Comparison of ENCODE assay signal across 12 cellular contexts in genomic region chr2:151691621-151692020, GRCh38.
"Had no signal": no experiment of that assay in that cellular context is flagged by ENCODE, and none has a peak within 500 bp of the region (broad histone marks: within the 10 kb centered on the region; RNA-seq: fewer than 3 reads in every experiment).

No MANE protein-coding gene starts in this region.

- H3K9me3 ChIP-seq: breast epithelium, heart left ventricle had no signal

- DNase-seq: activated CD4-positive, alpha-beta T cell treated with anti-CD3 and anti-CD28 coated beads, Interleukin-2, amount 50 U/mL, for 1 hour; activated CD8-positive, alpha-beta memory T cell treated with anti-CD3 and anti-CD28 coated beads for 24 hours; activated naive CD8-positive, alpha-beta T cell treated with anti-CD3 and anti-CD28 coated beads, Interleukin-2, amount 10 ng/mL, durations not matched to agents 7 days and 5 days; aorta; heart left ventricle; immature natural killer cell; stimulated activated CD4-positive, alpha-beta T cell treated with anti-CD3 and anti-CD28 coated beads, Interleukin-1b, Interleukin-23, amount 100 ng/mL, for 48 hours; stimulated activated naive CD8-positive, alpha-beta T cell treated with anti-CD3 and anti-CD28 coated beads, Interleukin-15, amount 100 ng/mL, for 72 hours; SW 1271 had no signal

- H3K4me1 ChIP-seq: breast epithelium, heart left ventricle had no signal

- FAIRE-seq: frontal cortex had no signal

- H3K27me3 ChIP-seq: breast epithelium, heart left ventricle had no signal

- H3K4me3 ChIP-seq: breast epithelium, heart left ventricle had no signal

- H3K27ac ChIP-seq: breast epithelium, heart left ventricle had no signal

- H3K36me3 ChIP-seq: breast epithelium, heart left ventricle had no signal

- ATAC-seq: heart left ventricle; sciatic nerve; stimulated activated naive CD8-positive, alpha-beta T cell treated with anti-CD3 and anti-CD28 coated beads, Interleukin-15, amount 100 ng/mL, for 72 hours had no signal
